Comparison of ENCODE assay signal across 1 cellular context in genomic region chr2:109612991-109613921, GRCh38.
TF ChIP-seq lines count a peak whose summit lies in the region.

No MANE protein-coding gene starts in this region.

TF ChIP-seq in HepG2, 621 proteins besides CTCF, POLR2A, EP300 and RAD21 (continued from another document and continues in another):
- no peak for TF ChIP-seq PCBP2 (optimal IDR thresholded peaks at IDR 0.05; ENCODE audit: low read depth, low read length, poor library complexity, severe bottlenecking)
- no peak for TF ChIP-seq JUN (CRISPR knock-in tag; IDR thresholded peaks at IDR 0.05)
- no peak for TF ChIP-seq SIX1 (CRISPR knock-in tag; IDR thresholded peaks at IDR 0.05; ENCODE audit: borderline replicate concordance)
- no peak for TF ChIP-seq HBP1 (CRISPR knock-in tag; IDR thresholded peaks at IDR 0.05; ENCODE audit: low read depth)
- no peak for TF ChIP-seq TCF12 (IDR thresholded peaks at IDR 0.05)
- peak; percentile 82; the same call in 1 of the 2 replicates for TF ChIP-seq TCF12 (CRISPR knock-in tag; IDR thresholded peaks at IDR 0.05)
- TF ChIP-seq NR2F6 (IDR thresholded peaks at IDR 0.05) = no peak
- no peak for TF ChIP-seq NR2F6 (CRISPR knock-in tag; IDR thresholded peaks at IDR 0.05)
- no peak for TF ChIP-seq GFI1 (CRISPR knock-in tag; IDR thresholded peaks at IDR 0.05; ENCODE audit: borderline replicate concordance)
- TF ChIP-seq SMARCE1 (IDR thresholded peaks at IDR 0.05; ENCODE audit: borderline replicate concordance) = no peak
- no peak for TF ChIP-seq RBM39 (IDR thresholded peaks at IDR 0.05; ENCODE audit: low read depth, low read length, poor library complexity, severe bottlenecking)
- no peak for TF ChIP-seq TAF1 (CRISPR knock-in tag; IDR thresholded peaks at IDR 0.05)
- no peak for TF ChIP-seq ZSCAN25 (CRISPR knock-in tag; IDR thresholded peaks at IDR 0.05)
- no peak for TF ChIP-seq ZFY (CRISPR knock-in tag; IDR thresholded peaks at IDR 0.05)
- TF ChIP-seq ZSCAN29 (CRISPR knock-in tag; conservative IDR thresholded peaks at IDR 0.05) = no peak
- no peak for TF ChIP-seq RNF2 (conservative IDR thresholded peaks at IDR 0.05; ENCODE audit: low read depth)
- TF ChIP-seq ZEB1 (IDR thresholded peaks at IDR 0.05; ENCODE audit: insufficient replicate concordance, low read depth) = no peak
- TF ChIP-seq ZNF724P (CRISPR knock-in tag; IDR thresholded peaks at IDR 0.05; ENCODE audit: borderline replicate concordance) = 0 out of 2 replicates have a peak, but pooled peaks have one; percentile 1
- TF ChIP-seq FOXO4 (CRISPR knock-in tag; conservative IDR thresholded peaks at IDR 0.05) = no peak
- TF ChIP-seq MATR3 (CRISPR knock-in tag; IDR thresholded peaks at IDR 0.05) = no peak
- no peak for TF ChIP-seq ZBTB21 (CRISPR knock-in tag; IDR thresholded peaks at IDR 0.05)
- TF ChIP-seq REST (IDR thresholded peaks at IDR 0.05; ENCODE audit: borderline replicate concordance in 1 of 2, low read depth in 1 of 2, low read length in 2 of 2) = no peak
- no peak for TF ChIP-seq NCOA5 (CRISPR knock-in tag; IDR thresholded peaks at IDR 0.05)
- no peak for TF ChIP-seq PBX2 (CRISPR knock-in tag; IDR thresholded peaks at IDR 0.05)
- TF ChIP-seq ZNF34 (CRISPR knock-in tag; IDR thresholded peaks at IDR 0.05; ENCODE audit: borderline replicate concordance) = no peak
- no peak for TF ChIP-seq ZNF644 (CRISPR knock-in tag; IDR thresholded peaks at IDR 0.05; ENCODE audit: low read depth)
- TF ChIP-seq KAT2B (IDR thresholded peaks at IDR 0.05; ENCODE audit: borderline replicate concordance, low read depth, low read length) = no peak
- no peak for TF ChIP-seq ZNF550 (CRISPR knock-in tag; IDR thresholded peaks at IDR 0.05; ENCODE audit: borderline replicate concordance)
- no peak for TF ChIP-seq MED1 (CRISPR knock-in tag; IDR thresholded peaks at IDR 0.05)
- no peak for TF ChIP-seq ZNF354B (CRISPR knock-in tag; IDR thresholded peaks at IDR 0.05)
- peak; percentile 52; the same call in 1 of the 2 replicates for TF ChIP-seq KLF15 (CRISPR knock-in tag; IDR thresholded peaks at IDR 0.05; ENCODE audit: borderline replicate concordance)
- no peak for TF ChIP-seq GPBP1L1 (CRISPR knock-in tag; IDR thresholded peaks at IDR 0.05)
- no peak for TF ChIP-seq FIP1L1 (IDR thresholded peaks at IDR 0.05; ENCODE audit: borderline replicate concordance, insufficient read depth, low read depth, low read length)
- TF ChIP-seq HOXA7 (CRISPR knock-in tag; IDR thresholded peaks at IDR 0.05) = no peak
- TF ChIP-seq ZNF101 (CRISPR knock-in tag; IDR thresholded peaks at IDR 0.05; ENCODE audit: borderline replicate concordance, low read depth) = 0 out of 2 replicates have a peak, but pooled peaks have one; percentile 17
- TF ChIP-seq ZSCAN22 (CRISPR knock-in tag; IDR thresholded peaks at IDR 0.05) = no peak; the same call in 1 of the 2 replicates
- no peak for TF ChIP-seq TFE3 (CRISPR knock-in tag; IDR thresholded peaks at IDR 0.05)
- TF ChIP-seq GMEB2 (CRISPR knock-in tag; IDR thresholded peaks at IDR 0.05; ENCODE audit: low read depth) = no peak
- TF ChIP-seq HNRNPK (IDR thresholded peaks at IDR 0.05; ENCODE audit: low read depth, low read length, poor library complexity, severe bottlenecking) = no peak
- TF ChIP-seq REPIN1 (CRISPR knock-in tag; IDR thresholded peaks at IDR 0.05; ENCODE audit: borderline replicate concordance, low read depth) = no peak; the same call in 1 of the 2 replicates
- peak; percentile 24 for TF ChIP-seq XRCC5 (optimal IDR thresholded peaks at IDR 0.05; ENCODE audit: low read length)
- TF ChIP-seq ZNF20 (CRISPR knock-in tag; IDR thresholded peaks at IDR 0.05) = no peak
- peak; percentile 74 for TF ChIP-seq ASH2L (IDR thresholded peaks at IDR 0.05; ENCODE audit: insufficient read length, low read depth, low read length)
- TF ChIP-seq ZNF432 (CRISPR knock-in tag; IDR thresholded peaks at IDR 0.05; ENCODE audit: borderline replicate concordance) = no peak
- no peak for TF ChIP-seq E2F2 (CRISPR knock-in tag; IDR thresholded peaks at IDR 0.05; ENCODE audit: borderline replicate concordance)
- TF ChIP-seq ZNF276 (CRISPR knock-in tag; IDR thresholded peaks at IDR 0.05; ENCODE audit: low read depth) = no peak
- no peak for TF ChIP-seq ZNF33B (CRISPR knock-in tag; IDR thresholded peaks at IDR 0.05)
- no peak for TF ChIP-seq ZMYM3 (CRISPR knock-in tag; IDR thresholded peaks at IDR 0.05)
- TF ChIP-seq ZBTB10 (CRISPR knock-in tag; IDR thresholded peaks at IDR 0.05; ENCODE audit: borderline replicate concordance) = no peak; the same call in 1 of the 2 replicates
- no peak; the same call in 1 of the 2 replicates for TF ChIP-seq TBX2 (CRISPR knock-in tag; IDR thresholded peaks at IDR 0.05; ENCODE audit: borderline replicate concordance)
